In the genomic region with DNA sequence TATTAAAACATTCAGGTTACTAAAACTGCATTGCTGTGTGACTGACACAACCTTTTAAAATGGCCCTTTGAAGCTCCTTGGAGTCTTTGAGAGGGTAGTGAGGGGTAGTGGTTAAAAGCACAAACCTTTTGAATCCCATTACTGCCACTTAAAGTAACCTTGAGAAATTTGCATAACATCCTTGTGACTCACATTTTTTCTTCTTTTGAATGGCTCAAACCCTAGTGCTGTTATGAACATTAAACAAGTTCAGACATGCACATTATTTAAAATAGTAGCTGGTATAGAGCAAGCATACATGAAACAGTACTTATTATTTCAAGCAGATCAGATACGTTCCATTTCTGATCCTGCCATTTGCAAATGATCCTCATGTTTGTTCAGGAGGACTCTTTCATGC, we compare ENCODE assay signal across 18 cellular contexts. TPM values are rescaled to one million over a fixed set of nuclear protein-coding genes. Genes with fewer than 3 reads are reported as not detected.
DNase-seq lines count a peak whose midpoint lies in the region; ATAC-seq and TF ChIP-seq lines count a peak whose summit lies in the region.
"Had no signal": no experiment of that assay in that cellular context is flagged by ENCODE, and none has a peak within 500 bp of the region (broad histone marks: within the 10 kb centered on the region; RNA-seq: fewer than 3 reads in every experiment).

No MANE protein-coding gene starts in this region.

- H3K4me1 ChIP-seq in IMR-90 (ENCODE audit: control insufficient read depth, insufficient read depth, low read length) (peaks cover 14% of the 10 kb centered on the region), PC-9 (replicated peaks; ENCODE audit: insufficient read depth) (peaks cover 18% of the 10 kb centered on the region)
- H3K4me1 ChIP-seq: ascending aorta, BE2C had no signal

- H3K4me1 Mint-ChIP-seq in activated CD8-positive, alpha-beta T cell treated with anti-CD3 and anti-CD28 coated beads, Interleukin-2, amount 10 ng/mL, durations not matched to agents 7 days and 5 days (ENCODE audit: low read depth): peaks cover 9% of the 10 kb centered on the region

- peak overlapping the region; percentile 99 for H2BK120ac ChIP-seq in IMR-90 (ENCODE audit: low read depth, low read length)

- intact Hi-C loops in IMR-90 (cut with micrococcal nuclease) (loop anchor here (10.0 kb wide), 1 partner anchor 369 kb away; no protein-coding TSS in a partner anchor), PC-9 (cut with micrococcal nuclease; ENCODE audit: unreplicated experiment) (loop anchor here (10.0 kb wide), 1 partner anchor 189 kb away; the partner anchor contains the start of gene IL1RAP)

- no peak overlapping the region for H3K4me3 Mint-ChIP-seq in activated CD8-positive, alpha-beta T cell treated with anti-CD3 and anti-CD28 coated beads, Interleukin-2, amount 10 ng/mL, durations not matched to agents 7 days and 5 days
- H3K4me3 Mint-ChIP-seq: activated T-helper 1 cell treated with anti-CD3 and anti-CD28 coated beads, Interleukin-12 subunit alpha, Interleukin-12 subunit beta, Interleukin-2, Interleukin-4 antibody, amounts not matched to agents 30 ng/mL and 10 ng/mL and 1 ng/mL, durations not matched to agents 14 hours and 24 hours and 36 hours had no signal

- H3K27me3 ChIP-seq in IMR-90 (ENCODE audit: control insufficient read depth, insufficient read depth, low read length) (no peaks in the 10 kb centered on the region), PC-9 (ENCODE audit: insufficient read depth, low read depth) (no peaks in the 10 kb centered on the region)
- H3K27me3 ChIP-seq: ascending aorta, MG63 had no signal

- H2AK9ac ChIP-seq in IMR-90 (replicated peaks; ENCODE audit: low read depth, low read length, poor library complexity): peak overlapping the region; percentile 93

- CTCF ChIA-PET in IMR-90 (lab: Yijun Ruan, JAX) (interaction anchor here (0.7 to 1.2 kb wide), 2 partner anchors 13 to 58 kb away, joined by 3 to 4 read pairs; no protein-coding TSS in a partner anchor), PC-9 (lab: Charles Lee) (no interaction called here)
- CTCF ChIA-PET in activated CD8-positive, alpha-beta T cell treated with anti-CD3 and anti-CD28 coated beads, Interleukin-2, amount 10 ng/mL, durations not matched to agents 7 days and 5 days (lab: Charles Lee): interaction anchor here (0.7 kb wide), 1 partner anchor 11 kb away, joined by 3 read pairs; no protein-coding TSS in a partner anchor

- no peak for TF ChIP-seq RAD21 in IMR-90 (IDR thresholded peaks at IDR 0.05; ENCODE audit: low read length)

- peak overlapping the region; percentile 10; the same call in 1 of the 2 replicates for H3K4me2 ChIP-seq in IMR-90 (ENCODE audit: low read depth, low read length)
- H3K4me2 ChIP-seq in PC-9: no peak overlapping the region

- dilution Hi-C loops in IMR-90 (cut with HindIII; ENCODE audit: low sequenced_read_pairs, unreplicated experiment): no loop called here

- H4K20me1 ChIP-seq in IMR-90 (ENCODE audit: insufficient read depth, low read length) (no peaks in the 10 kb centered on the region), PC-9 (ENCODE audit: insufficient read depth) (no peaks in the 10 kb centered on the region)

- H3K9ac ChIP-seq in IMR-90 (ENCODE audit: low read depth, low read length): peak overlapping the region; percentile 36; the same call in 1 of the 2 replicates

- no peaks in the 10 kb centered on the region for H3K9me3 Mint-ChIP-seq in activated CD8-positive, alpha-beta T cell treated with anti-CD3 and anti-CD28 coated beads, Interleukin-2, amount 10 ng/mL, durations not matched to agents 7 days and 5 days (ENCODE audit: insufficient read depth)
- H3K9me3 Mint-ChIP-seq: activated T-helper 1 cell treated with anti-CD3 and anti-CD28 coated beads, Interleukin-12 subunit alpha, Interleukin-12 subunit beta, Interleukin-2, Interleukin-4 antibody, amounts not matched to agents 30 ng/mL and 10 ng/mL and 1 ng/mL, durations not matched to agents 14 hours and 24 hours and 36 hours had no signal

- no peaks in the 10 kb centered on the region; the same call in 1 of the 2 replicates for H3K9me2 ChIP-seq in PC-9 (ENCODE audit: insufficient read depth)

- POLR2A ChIA-PET in IMR-90 (lab: Charles Lee; ENCODE audit: unreplicated experiment): no interaction called here
- POLR2A ChIA-PET in PC-9 (lab: Charles Lee; ENCODE audit: unreplicated experiment): interaction anchor here (0.8 kb wide), 1 partner anchor 13 kb away, joined by 6 read pairs; no protein-coding TSS in a partner anchor
- POLR2A ChIA-PET in activated CD8-positive, alpha-beta T cell treated with anti-CD3 and anti-CD28 coated beads, Interleukin-2, amount 10 ng/mL, durations not matched to agents 7 days and 5 days (lab: Charles Lee): no interaction called here

- peak overlapping the region; percentile 97; the same call in 1 of the 2 replicates for H4K5ac ChIP-seq in IMR-90 (ENCODE audit: low read depth, low read length)

- peak overlapping the region; percentile 98 for H3K18ac ChIP-seq in IMR-90 (ENCODE audit: low read depth, low read length)

- DNase-seq in EH (ENCODE audit: low read depth): peak; percentile 62
- peak; percentile 54 for DNase-seq in IMR-90
- DNase-seq in astrocyte of the hippocampus (ENCODE audit: low read depth, low spot score): peak; percentile 40
- peak; percentile 32 for DNase-seq in kidney tubule cell (ENCODE audit: low spot score)
- DNase-seq in PC-9: no peak
- no peak for DNase-seq in cerebellar cortex (ENCODE audit: low spot score)
- no peak for DNase-seq in NCI-H2107 (lab: John Stamatoyannopoulos, UW)
- no peak for DNase-seq in activated CD8-positive, alpha-beta T cell treated with anti-CD3 and anti-CD28 coated beads, Interleukin-2, amount 10 ng/mL, durations not matched to agents 7 days and 5 days
- DNase-seq: BE2C; DMS153; MG63; NCI-H2227 treated with DMSO at 0.1 percent for 48 hours; PC-3; stimulated activated CD4-positive, alpha-beta T cell treated with anti-CD3 and anti-CD28 coated beads, Interleukin-2, amount 100 ng/mL, for 24 hours; T-helper 1 cell; upper lobe of right lung had no signal

- H3K23ac ChIP-seq in IMR-90 (ENCODE audit: low read depth, low read length): peak overlapping the region; percentile 94

- H4K91ac ChIP-seq in IMR-90 (ENCODE audit: insufficient read depth, low read depth, low read length): peak overlapping the region; percentile 89

- H3K9me1 ChIP-seq in IMR-90 (ENCODE audit: insufficient read depth, low read length): peaks cover 7% of the 10 kb centered on the region

- H2AK5ac ChIP-seq in IMR-90 (ENCODE audit: low read depth, low read length): peak overlapping the region; percentile 67

- H3K79me1 ChIP-seq in IMR-90 (ENCODE audit: low read depth in 1 of 2, low read length in 2 of 2): peaks cover 4 to 10% of the 10 kb centered on the region in 2 experiments; a peak in 2 of 4 replicates

- peaks cover 47% of the 10 kb centered on the region for H3K27me3 Mint-ChIP-seq in activated CD8-positive, alpha-beta T cell treated with anti-CD3 and anti-CD28 coated beads, Interleukin-2, amount 10 ng/mL, durations not matched to agents 7 days and 5 days (ENCODE audit: low read depth)

- peak overlapping the region; percentile 85 for H3K56ac ChIP-seq in IMR-90 (ENCODE audit: extremely low read depth, insufficient read depth, low read length)

- H3K4me3 ChIP-seq in IMR-90 (ENCODE audit: insufficient read depth, low read depth, low read length) (no peak overlapping the region), PC-9 (no peak overlapping the region)
- H3K4me3 ChIP-seq: ascending aorta, MG63, upper lobe of right lung had no signal

- WGBS in IMR-90 (ENCODE audit: extremely low coverage in 2 of 2, insufficient read length in 1 of 2), 2 experiments: 100% methylated on average over 1 of the region's 1 CpG; no CpG with 5 or more reads in 1 of the 2 experiments

- H3K9me3 ChIP-seq in IMR-90 (ENCODE audit: control insufficient read depth, insufficient read depth, low read length) (no peaks in the 10 kb centered on the region), PC-9 (ENCODE audit: insufficient read depth, low read depth) (no peaks in the 10 kb centered on the region)
- H3K9me3 ChIP-seq: ascending aorta, BE2C, MG63, upper lobe of right lung had no signal

- H3K4ac ChIP-seq in IMR-90 (ENCODE audit: low read depth, low read length): peak overlapping the region; percentile 95; the same call in 1 of the 2 replicates

- peak overlapping the region; percentile 78 to 85; a peak in 3 of 4 replicates for H4K8ac ChIP-seq in IMR-90 (ENCODE audit: low read depth in 2 of 2, low read length in 2 of 2)

- TF ChIP-seq POLR2A in IMR-90 (IDR thresholded peaks at IDR 0.05; ENCODE audit: low read depth, low read length): no peak

- H2AFZ ChIP-seq in IMR-90 (replicated peaks; ENCODE audit: low read length, poor library complexity) (peak overlapping the region; percentile 75), PC-9 (no peak overlapping the region)

- no peaks in the 10 kb centered on the region for H3K36me3 Mint-ChIP-seq in activated CD8-positive, alpha-beta T cell treated with anti-CD3 and anti-CD28 coated beads, Interleukin-2, amount 10 ng/mL, durations not matched to agents 7 days and 5 days (ENCODE audit: low read depth)

- peak overlapping the region; percentile 70; the same call in 1 of the 2 replicates for H3K27ac ChIP-seq in IMR-90 (ENCODE audit: insufficient read depth, low read length)
- H3K27ac ChIP-seq in PC-9: no peak overlapping the region
- H3K27ac ChIP-seq: ascending aorta, upper lobe of right lung had no signal

- in situ Hi-C loops in IMR-90 (cut with MboI; ENCODE audit: low sequenced_read_pairs): no loop called here

- peak overlapping the region; percentile 99 for H2BK20ac ChIP-seq in IMR-90 (ENCODE audit: low read depth, low read length)

- ATAC-seq in IMR-90 (ENCODE audit: low read depth): peak; percentile 13; the same call in 1 of the 2 replicates
- no peak for ATAC-seq in activated CD8-positive, alpha-beta T cell treated with anti-CD3 and anti-CD28 coated beads, Interleukin-2, amount 10 ng/mL, durations not matched to agents 7 days and 5 days
- ATAC-seq: PC-3, upper lobe of right lung had no signal

- peak overlapping the region; percentile 98 for H3K14ac ChIP-seq in IMR-90 (replicated peaks; ENCODE audit: low read depth, low read length)

- 0 out of 2 replicates have a peak, but pooled peaks cover under 1% of the 10 kb centered on the region for H3F3A ChIP-seq in PC-9 (ENCODE audit: insufficient read depth, low read depth)

- H2BK15ac ChIP-seq in IMR-90 (ENCODE audit: low read depth, low read length): peak overlapping the region; percentile 93

- peaks cover 12% of the 10 kb centered on the region for H3K79me2 ChIP-seq in PC-9 (ENCODE audit: low read depth)

- H3K36me3 ChIP-seq in IMR-90 (ENCODE audit: control insufficient read depth, insufficient read depth, low read length): no peaks in the 10 kb centered on the region
- H3K36me3 ChIP-seq in PC-9 (ENCODE audit: low read depth): no peaks in the 10 kb centered on the region
- H3K36me3 ChIP-seq: ascending aorta, BE2C, MG63, upper lobe of right lung had no signal

- H3K27ac Mint-ChIP-seq in activated CD8-positive, alpha-beta T cell treated with anti-CD3 and anti-CD28 coated beads, Interleukin-2, amount 10 ng/mL, durations not matched to agents 7 days and 5 days: no peak overlapping the region
- H3K27ac Mint-ChIP-seq: activated T-helper 1 cell treated with anti-CD3 and anti-CD28 coated beads, Interleukin-12 subunit alpha, Interleukin-12 subunit beta, Interleukin-2, Interleukin-4 antibody, amounts not matched to agents 30 ng/mL and 10 ng/mL and 1 ng/mL, durations not matched to agents 14 hours and 24 hours and 36 hours had no signal

- BruUV-seq in IMR-90 (replicated peaks; lab: Mats Ljungman, UMichigan): no TSS peak
- BruUV-seq in PC-9 (replicated peaks; lab: Mats Ljungman, UMichigan): no TSS peak

- H2BK5ac ChIP-seq in IMR-90 (ENCODE audit: low read depth, low read length, poor library complexity, severe bottlenecking): peak overlapping the region; percentile 96

- TF ChIP-seq CTCF in IMR-90 (conservative IDR thresholded peaks at IDR 0.05; ENCODE audit: low read depth, low read length) (no peak), PC-9 (conservative IDR thresholded peaks at IDR 0.05) (no peak)

RNA-seq across cellular contexts. Expression of gene CLDN1, which starts 3.7 kb away (rescaled TPM):
- total RNA-seq in IMR-90 (2012; rRNA removed) (4.7 and 7.2 TPM in 2 replicates), PC-9 (2021) (25.9 and 27.1 TPM in 2 replicates)
- polyA plus RNA-seq in IMR-90 (2012; rRNA removed): 6.3 and 7.3 TPM in 2 replicates
- polyA plus RNA-seq in IMR-90 (2012; cell fraction: cytosol; rRNA removed): 3.2 and 5.2 TPM in 2 replicates
- polyA plus RNA-seq in IMR-90 (2012; cell fraction: nucleus; rRNA removed; ENCODE audit: low replicate concordance): 2.0 and 8.6 TPM in 2 replicates
- not detected for total RNA-seq in activated CD8-positive, alpha-beta T cell treated with anti-CD3 and anti-CD28 coated beads, Interleukin-2, amount 10 ng/mL, durations not matched to agents 7 days and 5 days

Comparison
In these comparisons a context has a peak if more than half of its experiments do, and no peak if none do; other contexts are left out.
1. DNase-seq: peak in EH (single experiment), IMR-90 (single experiment), astrocyte of the hippocampus (single experiment) and kidney tubule cell (single experiment); none in PC-9 (0 of 2), cerebellar cortex (single experiment), NCI-H2107 (single experiment) and activated CD8-positive, alpha-beta T cell treated with anti-CD3 and anti-CD28 coated beads, Interleukin-2, amount 10 ng/mL, durations not matched to agents 7 days and 5 days (single experiment).